ENCODE assay signal across 1 cellular context in genomic region chr9:16689352-16689938, GRCh38.
TF ChIP-seq lines count a peak whose summit lies in the region.

No MANE protein-coding gene starts in this region.

TF ChIP-seq in GM23338, 12 proteins besides CTCF, POLR2A, EP300 and RAD21 (continued from another document):
- TF ChIP-seq ZNF462 (CRISPR knock-in tag; IDR thresholded peaks at IDR 0.05): no peak
- TF ChIP-seq REST (IDR thresholded peaks at IDR 0.05; ENCODE audit: unreplicated experiment): no peak
- no peak for TF ChIP-seq ZNF331 (CRISPR knock-in tag; IDR thresholded peaks at IDR 0.05; ENCODE audit: low read depth)
